Comparison of ENCODE assay signal across 12 cellular contexts in the genomic region with DNA sequence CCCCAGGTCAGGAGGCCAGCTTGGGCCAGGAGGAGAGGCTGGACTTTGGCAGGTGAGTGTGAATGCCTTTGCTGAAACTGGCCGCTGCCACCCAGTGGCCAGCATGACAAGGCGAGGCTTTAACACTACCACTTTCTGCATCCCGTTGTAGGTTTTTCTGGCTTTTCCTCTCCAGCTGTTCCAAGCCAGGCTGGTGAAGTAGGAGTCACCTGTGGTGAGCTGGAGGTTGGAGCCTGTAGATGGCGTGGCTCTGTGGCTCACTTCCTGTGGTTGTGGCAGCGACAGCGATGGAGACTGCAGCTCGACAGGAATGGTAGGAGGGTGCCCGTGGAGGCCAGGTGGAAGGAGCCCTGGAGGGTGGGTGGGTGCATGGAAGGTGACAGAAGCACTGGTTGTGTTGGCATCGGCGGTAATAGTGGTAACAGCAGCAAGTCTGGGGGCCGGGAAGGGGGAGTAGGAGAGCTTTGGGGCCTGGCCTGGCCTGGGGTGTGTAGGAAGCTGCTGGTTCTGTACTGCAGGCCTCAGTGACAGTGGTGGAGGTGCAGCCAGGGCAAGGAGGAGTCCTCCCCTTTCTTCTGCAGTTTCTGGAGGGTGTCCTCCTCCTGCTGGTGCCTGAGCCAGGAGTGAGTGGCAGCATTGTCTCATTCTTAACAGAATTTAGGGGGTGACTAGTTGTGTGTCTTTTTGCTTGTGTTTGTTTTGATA. TPM values are rescaled to one million over a fixed set of nuclear protein-coding genes. Genes with fewer than 3 reads are reported as not detected.
DNase-seq lines count a peak whose midpoint lies in the region; ATAC-seq, FAIRE-seq and TF ChIP-seq lines count a peak whose summit lies in the region.
"Not testable (repeated sequence)": the region's sequence is repeated elsewhere in the genome, so short reads cannot be mapped to it uniquely, and the experiment has no call there.
"Had no signal": no experiment of that assay in that cellular context is flagged by ENCODE, and none has a peak within 500 bp of the region (broad histone marks: within the 10 kb centered on the region; RNA-seq: fewer than 3 reads in every experiment).

No MANE protein-coding gene starts in this region.

- DNase-seq in CD8-positive, alpha-beta memory T cell, result peak in 4 of 5 donors; percentile 15 to 57 (median 48)
- DNase-seq in T-helper 1 cell, result peak in 3 of 5 donors; percentile 18 to 32 (median 23)
- DNase-seq in activated CD4-positive, alpha-beta T cell treated with anti-CD3 and anti-CD28 coated beads, Interleukin-2, amount 50 U/mL, for 48 hours, result peak; percentile 47 to 56
- peak; percentile 30 to 56 for DNase-seq in activated T-cell treated with anti-CD3 and anti-CD28 coated beads, Interleukin-2, amount 50 U/mL, for 72 hours
- peak; percentile 52 for DNase-seq in activated naive CD8-positive, alpha-beta T cell treated with anti-CD3 and anti-CD28 coated beads, Interleukin-2, amount 10 ng/mL, durations not matched to agents 7 days and 5 days
- DNase-seq in keratinocyte (ENCODE audit: low read depth, low spot score); upper lobe of right lung: not testable (repeated sequence)
- DNase-seq in stimulated activated CD4-positive, alpha-beta T cell treated with anti-CD3 and anti-CD28 coated beads, Interleukin-15, amount 100 ng/mL, for 24 hours, result peak; percentile 57

- H3K9me3 ChIP-seq in CD8-positive, alpha-beta memory T cell (ENCODE audit: low read length); keratinocyte (ENCODE audit: control insufficient read depth, low read depth, low read length); upper lobe of right lung: not testable (repeated sequence)

- not testable (repeated sequence) for H3K4me2 ChIP-seq in keratinocyte (ENCODE audit: control insufficient read depth, extremely low read depth, insufficient read depth, low read depth, low read length)

- H3K9ac ChIP-seq in keratinocyte (ENCODE audit: control insufficient read depth, extremely low read depth, insufficient read depth, low read length), result not testable (repeated sequence)

- H3K36me3 Mint-ChIP-seq in CD8-positive, alpha-beta memory T cell; activated T-cell treated with anti-CD3 and anti-CD28 coated beads, Interleukin-2, amount 50 U/mL, for 72 hours (ENCODE audit: insufficient read depth in 2 of 2); activated naive CD8-positive, alpha-beta T cell treated with anti-CD3 and anti-CD28 coated beads, Interleukin-2, amount 10 ng/mL, durations not matched to agents 7 days and 5 days: not testable (repeated sequence)

- H3K9me1 ChIP-seq in keratinocyte (ENCODE audit: control insufficient read depth, extremely low read depth, insufficient read depth, low read length), result not testable (repeated sequence)

- H3K27me3 ChIP-seq in CD8-positive, alpha-beta memory T cell (ENCODE audit: insufficient read depth, low read length, poor library complexity, severe bottlenecking); keratinocyte (ENCODE audit: control insufficient read depth, extremely low read depth, insufficient read depth, low read length); upper lobe of right lung: not testable (repeated sequence)

- H3K4me3 Mint-ChIP-seq in CD8-positive, alpha-beta memory T cell, result peak overlapping the region in 4 of 7 donors; percentile 51 to 63 (median 61)
- H3K4me3 Mint-ChIP-seq in activated T-cell treated with anti-CD3 and anti-CD28 coated beads, Interleukin-2, amount 50 U/mL, for 72 hours; activated naive CD8-positive, alpha-beta T cell treated with anti-CD3 and anti-CD28 coated beads, Interleukin-2, amount 10 ng/mL, durations not matched to agents 7 days and 5 days: not testable (repeated sequence)

- peak; percentile 86 to 87 for ATAC-seq in activated T-cell treated with anti-CD3 and anti-CD28 coated beads, Interleukin-2, amount 50 U/mL, for 72 hours (replicated peaks in 1 of 2)
- ATAC-seq in activated naive CD8-positive, alpha-beta T cell treated with anti-CD3 and anti-CD28 coated beads, Interleukin-2, amount 10 ng/mL, durations not matched to agents 7 days and 5 days (ENCODE audit: low read depth), result peak; percentile 60
- ATAC-seq in upper lobe of right lung, result peak; percentile 60

- not testable (repeated sequence) for H3K9me3 Mint-ChIP-seq in CD8-positive, alpha-beta memory T cell; activated T-cell treated with anti-CD3 and anti-CD28 coated beads, Interleukin-2, amount 50 U/mL, for 72 hours; activated naive CD8-positive, alpha-beta T cell treated with anti-CD3 and anti-CD28 coated beads, Interleukin-2, amount 10 ng/mL, durations not matched to agents 7 days and 5 days

- not testable (repeated sequence) for H3K79me2 ChIP-seq in keratinocyte (ENCODE audit: control insufficient read depth, insufficient read depth, low read length)

- peaks cover 4 to 12% (median 5%) of the 10 kb centered on the region in 3 donors for H3K4me1 Mint-ChIP-seq in CD8-positive, alpha-beta memory T cell
- H3K4me1 Mint-ChIP-seq in activated T-cell treated with anti-CD3 and anti-CD28 coated beads, Interleukin-2, amount 50 U/mL, for 72 hours (ENCODE audit: low read depth); activated naive CD8-positive, alpha-beta T cell treated with anti-CD3 and anti-CD28 coated beads, Interleukin-2, amount 10 ng/mL, durations not matched to agents 7 days and 5 days: not testable (repeated sequence)

- H3K36me3 ChIP-seq in CD8-positive, alpha-beta memory T cell (ENCODE audit: insufficient read depth, low read length); keratinocyte (ENCODE audit: control insufficient read depth in 2 of 2, extremely low read depth in 1 of 2, insufficient read depth in 2 of 2, low read length in 2 of 2); upper lobe of right lung: not testable (repeated sequence)

- H3K4me1 ChIP-seq in CD8-positive, alpha-beta memory T cell (ENCODE audit: insufficient read depth, low read length); keratinocyte (ENCODE audit: control insufficient read depth, extremely low read depth, insufficient read depth, low read length); upper lobe of right lung: not testable (repeated sequence)

- H3K27ac Mint-ChIP-seq in CD8-positive, alpha-beta memory T cell, result peak overlapping the region in 1 of 8 donors; percentile 42
- not testable (repeated sequence) for H3K27ac Mint-ChIP-seq in activated T-cell treated with anti-CD3 and anti-CD28 coated beads, Interleukin-2, amount 50 U/mL, for 72 hours; activated naive CD8-positive, alpha-beta T cell treated with anti-CD3 and anti-CD28 coated beads, Interleukin-2, amount 10 ng/mL, durations not matched to agents 7 days and 5 days

- intact Hi-C loops in upper lobe of right lung (cut with DNase I), result not testable (repeated sequence)

- CTCF ChIA-PET in CD8-positive, alpha-beta memory T cell (lab: Charles Lee), result not testable (repeated sequence)

- not testable (repeated sequence) for H4K20me1 ChIP-seq in keratinocyte (ENCODE audit: control insufficient read depth, extremely low read depth, insufficient read depth, low read length)

- H2AFZ ChIP-seq in keratinocyte (ENCODE audit: control insufficient read depth, low read length), result not testable (repeated sequence)

- not testable (repeated sequence) for H3K27ac ChIP-seq in CD8-positive, alpha-beta memory T cell (ENCODE audit: low read depth, low read length); keratinocyte (ENCODE audit: control insufficient read depth, insufficient read depth, low read length); upper lobe of right lung

- not testable (repeated sequence) for H3K27me3 Mint-ChIP-seq in CD8-positive, alpha-beta memory T cell; activated T-cell treated with anti-CD3 and anti-CD28 coated beads, Interleukin-2, amount 50 U/mL, for 72 hours (ENCODE audit: low read depth); activated naive CD8-positive, alpha-beta T cell treated with anti-CD3 and anti-CD28 coated beads, Interleukin-2, amount 10 ng/mL, durations not matched to agents 7 days and 5 days

- not testable (repeated sequence) for H3K4me3 ChIP-seq in CD8-positive, alpha-beta memory T cell (ENCODE audit: low read length); keratinocyte (ENCODE audit: control insufficient read depth in 2 of 3, extremely low read depth in 1 of 3, insufficient read depth in 2 of 3, low read depth in 1 of 3, low read length in 3 of 3); upper lobe of right lung

- peak; percentile 80 for FAIRE-seq in keratinocyte (lab: Jason Lieb, UNC)

- TF ChIP-seq CTCF in keratinocyte (optimal IDR thresholded peaks at IDR 0.05 in 1 of 3, IDR thresholded peaks at IDR 0.05 in 1 of 3, conservative IDR thresholded peaks at IDR 0.05 in 1 of 3; ENCODE audit: extremely low read depth in 1 of 3, insufficient read depth in 2 of 3, low read length in 3 of 3); upper lobe of right lung (IDR thresholded peaks at IDR 0.05): not testable (repeated sequence)

- dilution Hi-C loops in keratinocyte (cut with MboI; ENCODE audit: extremely low pct_ligation_motif_present, low sequenced_read_pairs), result not testable (repeated sequence)

- POLR2A ChIA-PET in CD8-positive, alpha-beta memory T cell (lab: Charles Lee); activated naive CD8-positive, alpha-beta T cell treated with anti-CD3 and anti-CD28 coated beads, Interleukin-2, amount 10 ng/mL, durations not matched to agents 7 days and 5 days (lab: Charles Lee): not testable (repeated sequence)

RNA-seq across cellular contexts. Expression of a gene that starts 26.7 kb away (rescaled TPM):
- 1 to 10 TPM; 5.8 to 6.7 TPM for total RNA-seq in CD8-positive, alpha-beta memory T cell
- polyA plus RNA-seq in CD8-positive, alpha-beta memory T cell, result 0.67 TPM
- 10 to 100 TPM in 1 of 2 donors, 1 to 10 TPM in 1; 6.9 to 58.1 TPM for total RNA-seq in activated T-cell treated with anti-CD3 and anti-CD28 coated beads, Interleukin-2, amount 50 U/mL, for 72 hours
- total RNA-seq in activated naive CD8-positive, alpha-beta T cell treated with anti-CD3 and anti-CD28 coated beads, Interleukin-2, amount 10 ng/mL, durations not matched to agents 7 days and 5 days, result 10 to 100 TPM; 41.7 to 42.0 TPM
- polyA plus RNA-seq in keratinocyte, result 0.01 to 0.11 TPM (median 0.06 TPM) in 3 replicates
- 1.1 TPM for polyA plus RNA-seq in keratinocyte (2011; ENCODE audit: low read depth)
- polyA plus RNA-seq in keratinocyte (2011; cell fraction: cytosol; rRNA removed), result 0.16 TPM in 1 of 2 replicates, not detected in the other
- polyA plus RNA-seq in keratinocyte (2011; cell fraction: nucleus; rRNA removed), result 0.33 TPM in 1 of 2 replicates, not detected in the other
- polyA plus RNA-seq in keratinocyte (2012; ENCODE audit: low replicate concordance), result 0.42 TPM in 1 of 2 replicates, not detected in the other
- polyA minus RNA-seq in keratinocyte, result 0.06 to 0.26 TPM in 2 of 3 replicates, not detected in the other
- polyA minus RNA-seq in keratinocyte (2011; cell fraction: cytosol; rRNA and poly(A)+ RNA removed), result not detected
- polyA minus RNA-seq in keratinocyte (2011; cell fraction: nucleus; rRNA and poly(A)+ RNA removed), result not detected in 2 replicates
- total RNA-seq in upper lobe of right lung, result 4.3 TPM
- total RNA-seq: astrocyte, HFFc6, neural crest cell had no signal
- polyA plus RNA-seq: BJ had no signal
